8 cellular contexts compared by ENCODE assay signal in the genomic region with DNA sequence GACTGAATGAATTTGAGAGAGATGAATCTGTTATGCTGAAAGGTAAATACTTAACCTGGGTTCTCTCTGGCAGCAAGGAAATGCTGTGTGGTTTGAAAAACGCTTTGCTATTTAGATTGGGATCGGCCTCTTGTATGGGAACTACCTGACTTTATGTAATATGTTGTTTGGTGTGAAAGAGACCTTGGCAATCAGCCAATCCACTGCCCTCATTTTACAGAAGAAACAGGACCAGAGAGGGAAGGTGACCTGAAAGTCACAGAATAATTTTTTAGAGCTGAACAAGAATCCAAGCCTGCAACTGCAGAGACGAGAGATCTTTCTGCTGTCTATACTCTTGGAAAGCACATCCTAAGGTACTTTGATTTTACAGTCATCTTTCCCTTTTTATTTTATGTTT. TPM values are rescaled to one million over a fixed set of nuclear protein-coding genes. Genes with fewer than 3 reads are reported as not detected.
DNase-seq lines count a peak whose midpoint lies in the region; FAIRE-seq and TF ChIP-seq lines count a peak whose summit lies in the region.

No MANE protein-coding gene starts in this region.

- intact Hi-C loops in activated naive CD4-positive, alpha-beta T cell treated with anti-CD3 and anti-CD28 coated beads for 36 hours (cut with micrococcal nuclease): loop anchor here (1.0 to 5.0 kb wide), 6 partner anchors 95 to 1019 kb away; partner anchors contain the start of genes MBLAC1, MEPCE, TRIM4 and ZCWPW1

- no peak for TF ChIP-seq POLR2A in tibial nerve (IDR thresholded peaks at IDR 0.05)

- no peak for TF ChIP-seq CTCF in tibial nerve (IDR thresholded peaks at IDR 0.05)

- no peaks in the 10 kb centered on the region for H3K27me3 Mint-ChIP-seq in activated naive CD4-positive, alpha-beta T cell treated with anti-CD3 and anti-CD28 coated beads for 36 hours (ENCODE audit: low read depth)
- H3K27me3 Mint-ChIP-seq in activated naive CD8-positive, alpha-beta T cell treated with anti-CD3 and anti-CD28 coated beads for 36 hours: no peaks in the 10 kb centered on the region

- 45 to 47% methylated on average over 3 of the region's 3 CpGs for WGBS in tibial nerve, 2 donors

- H3K9me3 ChIP-seq in tibial nerve: no peaks in the 10 kb centered on the region

- TF ChIP-seq EP300 in tibial nerve (IDR thresholded peaks at IDR 0.05): no peak

- CTCF ChIA-PET in activated naive CD4-positive, alpha-beta T cell treated with anti-CD3 and anti-CD28 coated beads for 36 hours (lab: Charles Lee): interaction anchor here (0.7 kb wide), 1 partner anchor 148 kb away, joined by 3 read pairs; no protein-coding TSS in a partner anchor

- H3K36me3 ChIP-seq in tibial nerve: peaks cover 0 to 49% (median 10%) of the 10 kb centered on the region in 3 donors

- H3K4me1 ChIP-seq in tibial nerve: peaks cover 0 to 51% (median 30%) of the 10 kb centered on the region in 4 donors

- peak overlapping the region in 3 of 4 donors; percentile 95 to 96 (median 95) for H3K27ac ChIP-seq in tibial nerve

- H3K4me3 Mint-ChIP-seq in activated naive CD4-positive, alpha-beta T cell treated with anti-CD3 and anti-CD28 coated beads for 36 hours: peak overlapping the region; percentile 89
- peak overlapping the region; percentile 92 for H3K4me3 Mint-ChIP-seq in activated naive CD8-positive, alpha-beta T cell treated with anti-CD3 and anti-CD28 coated beads for 36 hours

- peak overlapping the region; percentile 74 to 100 (median 95) for H3K4me3 ChIP-seq in tibial nerve

- H3K27me3 ChIP-seq in tibial nerve: no peaks in the 10 kb centered on the region

- H3K4me1 Mint-ChIP-seq in activated naive CD4-positive, alpha-beta T cell treated with anti-CD3 and anti-CD28 coated beads for 36 hours (ENCODE audit: low read depth): peaks cover 41% of the 10 kb centered on the region
- peaks cover 34% of the 10 kb centered on the region for H3K4me1 Mint-ChIP-seq in activated naive CD8-positive, alpha-beta T cell treated with anti-CD3 and anti-CD28 coated beads for 36 hours

- FAIRE-seq in GM19239 (lab: Jason Lieb, UNC): no peak

- H3K9me3 Mint-ChIP-seq in activated naive CD4-positive, alpha-beta T cell treated with anti-CD3 and anti-CD28 coated beads for 36 hours: no peaks in the 10 kb centered on the region
- no peaks in the 10 kb centered on the region for H3K9me3 Mint-ChIP-seq in activated naive CD8-positive, alpha-beta T cell treated with anti-CD3 and anti-CD28 coated beads for 36 hours

- H3K36me3 Mint-ChIP-seq in activated naive CD4-positive, alpha-beta T cell treated with anti-CD3 and anti-CD28 coated beads for 36 hours (ENCODE audit: low read depth): peaks cover 30% of the 10 kb centered on the region
- H3K36me3 Mint-ChIP-seq in activated naive CD8-positive, alpha-beta T cell treated with anti-CD3 and anti-CD28 coated beads for 36 hours: peaks cover 30% of the 10 kb centered on the region

- peak overlapping the region; percentile 92 for H3K27ac Mint-ChIP-seq in activated naive CD4-positive, alpha-beta T cell treated with anti-CD3 and anti-CD28 coated beads for 36 hours
- H3K27ac Mint-ChIP-seq in activated naive CD8-positive, alpha-beta T cell treated with anti-CD3 and anti-CD28 coated beads for 36 hours: peak overlapping the region; percentile 92

- no peak for DNase-seq in activated naive CD4-positive, alpha-beta T cell treated with anti-CD3 and anti-CD28 coated beads for 36 hours
- DNase-seq in activated naive CD4-positive, alpha-beta T cell (lab: John Stamatoyannopoulos, UW): no peak
- no peak for DNase-seq in activated naive CD8-positive, alpha-beta T cell treated with anti-CD3 and anti-CD28 coated beads for 36 hours
- DNase-seq in kidney tubule cell (ENCODE audit: low spot score) (peak; percentile 28), tibial nerve (ENCODE audit: low spot score in 2 of 2) (no peak), GM19239 (ENCODE audit: insufficient read length, low spot score) (no peak), medulla oblongata (ENCODE audit: extremely low spot score) (no peak), hippocampal formation (lab: John Stamatoyannopoulos, UW) (no peak)

RNA-seq across cellular contexts. Expression of gene BUD31, which starts 1.0 kb away (rescaled TPM):
- 100 to 1,000 TPM; 160 to 176 TPM for total RNA-seq in activated naive CD4-positive, alpha-beta T cell treated with anti-CD3 and anti-CD28 coated beads for 36 hours
- total RNA-seq in activated naive CD8-positive, alpha-beta T cell treated with anti-CD3 and anti-CD28 coated beads for 36 hours: 100 to 1,000 TPM; 156 to 162 TPM
- 10 to 100 TPM; 55.9 to 87.3 (median 75.8) TPM for total RNA-seq in tibial nerve

RNA-seq across cellular contexts. Expression of gene PDAP1, which starts 1.4 kb away (rescaled TPM):
- 100 to 1,000 TPM; 169 to 194 TPM for total RNA-seq in activated naive CD4-positive, alpha-beta T cell treated with anti-CD3 and anti-CD28 coated beads for 36 hours
- total RNA-seq in activated naive CD8-positive, alpha-beta T cell treated with anti-CD3 and anti-CD28 coated beads for 36 hours: 100 to 1,000 TPM; 201 to 214 TPM
- total RNA-seq in tibial nerve: 100 to 1,000 TPM in 1 of 4 donors, 10 to 100 TPM in 3; 65.4 to 107 (median 68.8) TPM

RNA-seq across cellular contexts. Expression of gene PTCD1, which starts 28.8 kb away (rescaled TPM):
- 1 to 10 TPM; 3.5 to 5.1 TPM for total RNA-seq in activated naive CD4-positive, alpha-beta T cell treated with anti-CD3 and anti-CD28 coated beads for 36 hours
- total RNA-seq in activated naive CD8-positive, alpha-beta T cell treated with anti-CD3 and anti-CD28 coated beads for 36 hours: 1 to 10 TPM; 5.9 to 9.1 TPM
- 10 to 100 TPM in 2 of 4 donors, 1 to 10 TPM in 2; 6.9 to 10.8 (median 9.5) TPM for total RNA-seq in tibial nerve

RNA-seq across cellular contexts. Expression of gene CPSF4, which starts 28.9 kb away (rescaled TPM):
- total RNA-seq in activated naive CD4-positive, alpha-beta T cell treated with anti-CD3 and anti-CD28 coated beads for 36 hours: 10 to 100 TPM; 70.6 to 73.5 TPM
- 10 to 100 TPM; 70.0 to 70.1 TPM for total RNA-seq in activated naive CD8-positive, alpha-beta T cell treated with anti-CD3 and anti-CD28 coated beads for 36 hours
- total RNA-seq in tibial nerve: 10 to 100 TPM; 34.3 to 77.9 (median 50.1) TPM

RNA-seq across cellular contexts. Expression of gene ARPC1B, which starts 35.3 kb away (rescaled TPM):
- total RNA-seq in activated naive CD4-positive, alpha-beta T cell treated with anti-CD3 and anti-CD28 coated beads for 36 hours: 100 to 1,000 TPM; 334 to 345 TPM
- 100 to 1,000 TPM; 256 to 258 TPM for total RNA-seq in activated naive CD8-positive, alpha-beta T cell treated with anti-CD3 and anti-CD28 coated beads for 36 hours
- total RNA-seq in tibial nerve: 100 to 1,000 TPM; 178 to 337 (median 306) TPM
